27 cellular contexts compared by ENCODE assay signal in the genomic region with DNA sequence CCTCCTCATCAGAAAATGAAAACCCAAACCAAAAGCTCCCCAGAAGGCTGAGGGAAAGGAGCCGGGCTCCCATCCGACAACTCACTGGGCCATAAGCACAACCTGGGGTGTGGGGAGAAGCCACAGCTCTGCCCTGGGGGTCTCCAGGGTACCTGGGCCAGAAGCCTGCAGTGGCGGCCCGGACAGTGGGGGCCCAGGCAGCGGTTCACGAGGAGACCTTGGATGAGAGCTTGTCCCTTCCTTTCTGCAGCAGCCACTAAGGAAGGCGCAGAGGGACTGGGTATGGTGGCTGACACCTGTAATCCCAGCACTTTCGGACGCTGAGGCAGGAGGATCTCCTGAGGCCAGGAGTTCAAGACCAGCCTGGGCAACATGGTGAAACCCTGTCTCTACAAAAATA.
"Had no signal": no experiment of that assay in that cellular context is flagged by ENCODE, and none has a peak within 500 bp of the region (broad histone marks: within the 10 kb centered on the region; RNA-seq: fewer than 3 reads in every experiment).

No MANE protein-coding gene starts in this region.

- H3K9me3 ChIP-seq: heart left ventricle, left ventricle myocardium inferior, ovary, prostate gland, testis, thyroid gland, transverse colon, upper lobe of left lung, vagina had no signal

- H3K4me1 ChIP-seq: heart left ventricle, left ventricle myocardium inferior, neural progenitor cell, prostate gland, thyroid gland, transverse colon, upper lobe of left lung, vagina had no signal

- ATAC-seq: heart left ventricle; natural killer cell; right cardiac atrium; stimulated activated memory B cell treated with anti-CD40 and anti-IgM and Interleukin-4, amounts not matched to agents 10 μg/mL and 1 μg/mL and 100 μg/mL, for 72 hours; stimulated activated naive CD8-positive, alpha-beta T cell treated with anti-CD3 and anti-CD28 coated beads, Interleukin-15, amount 100 ng/mL, for 72 hours had no signal

- H3K9ac ChIP-seq: neural progenitor cell had no signal

- H3K27ac ChIP-seq: heart left ventricle, left ventricle myocardium inferior, neural progenitor cell, ovary, prostate gland, thyroid gland, transverse colon, upper lobe of left lung, vagina had no signal

- H3K4me2 ChIP-seq: neural progenitor cell, smooth muscle cell had no signal

- H3K27me3 ChIP-seq: heart left ventricle, neural progenitor cell, ovary, testis, thyroid gland, transverse colon, upper lobe of left lung, vagina had no signal

- H3K4me3 ChIP-seq: heart left ventricle, left ventricle myocardium inferior, neural progenitor cell, ovary, prostate gland, smooth muscle cell, testis, thyroid gland, transverse colon, upper lobe of left lung, vagina had no signal

- H3K36me3 ChIP-seq: heart left ventricle, left ventricle myocardium inferior, neural progenitor cell, ovary, prostate gland, thyroid gland, transverse colon, upper lobe of left lung, vagina had no signal

- H2AFZ ChIP-seq: neural progenitor cell had no signal

- DNase-seq: heart left ventricle; hypothalamus; islet precursor cell; left ventricle myocardium inferior; mammary epithelial cell; mesenchymal stem cell; naive B cell; natural killer cell; nephron progenitor cell; retina; stimulated activated CD4-positive, alpha-beta T cell treated with anti-CD3 and anti-CD28 coated beads, Interleukin-1b, Interleukin-23, amount 100 ng/mL, for 48 hours; stimulated activated CD4-positive, alpha-beta T cell treated with anti-CD3 and anti-CD28 coated beads, Interleukin-2, amount 100 ng/mL, for 48 hours; stimulated activated CD4-positive, alpha-beta T cell treated with anti-CD3 and anti-CD28 coated beads, Interleukin-4, amount 100 ng/mL, for 4 hours; stimulated activated CD8-positive, alpha-beta memory T cell treated with anti-CD3 and anti-CD28 coated beads, Interleukin-4, amount 100 ng/mL, for 48 hours; stimulated activated naive CD4-positive, alpha-beta T cell treated with Interleukin-2 at 50 U/mL for 16 hours; stimulated activated naive CD8-positive, alpha-beta T cell treated with anti-CD3 and anti-CD28 coated beads, Interleukin-15, amount 100 ng/mL, for 72 hours; testis; thyroid gland; transverse colon; upper lobe of left lung had no signal
